8 cellular contexts compared by ENCODE assay signal in the genomic region with DNA sequence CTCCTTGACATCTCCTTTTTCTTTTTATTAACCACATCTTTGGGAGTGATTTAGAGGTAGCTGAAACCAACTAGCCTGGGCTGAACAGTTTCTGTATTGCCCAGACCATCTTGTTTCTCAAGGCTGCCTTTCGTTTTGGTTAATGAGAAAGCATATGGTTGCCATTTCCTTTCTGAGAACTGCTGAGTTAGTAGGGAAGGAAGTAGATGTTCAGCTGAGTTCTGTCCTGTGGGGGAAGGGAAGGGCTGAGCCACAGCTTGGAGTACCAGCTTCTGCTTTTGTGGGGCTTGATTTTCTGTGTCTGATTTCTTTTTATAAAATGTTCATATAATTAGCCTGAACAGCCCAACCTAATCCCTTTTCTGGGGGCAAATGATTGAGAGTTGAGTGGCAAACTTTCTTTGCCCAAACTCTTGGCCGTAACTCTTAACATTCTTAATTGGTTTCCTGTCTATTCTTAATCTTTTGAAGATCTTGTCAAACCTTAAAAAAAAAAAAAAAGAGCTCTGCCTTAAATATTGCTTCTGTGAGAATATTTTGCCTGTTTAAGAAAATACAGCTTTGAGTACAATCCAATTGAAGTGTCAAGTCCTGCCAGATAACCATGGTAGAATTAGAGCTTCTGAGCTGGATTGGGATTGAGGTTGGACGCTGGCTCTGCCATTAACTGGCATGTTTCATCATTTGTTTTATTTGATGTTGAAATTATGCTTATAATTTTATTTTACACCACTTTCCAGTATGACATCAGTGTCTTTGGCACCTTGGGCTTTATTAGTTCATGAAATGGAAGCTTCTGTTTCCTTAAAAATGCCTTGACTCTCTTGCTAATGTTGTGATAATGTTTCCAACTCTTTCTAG. TPM values are rescaled to one million over a fixed set of nuclear protein-coding genes. Genes with fewer than 3 reads are reported as not detected.
DNase-seq lines count a peak whose midpoint lies in the region; ATAC-seq and TF ChIP-seq lines count a peak whose summit lies in the region.

No MANE protein-coding gene starts in this region.

- no peaks in the 10 kb centered on the region for H3K36me3 ChIP-seq in lower lobe of right lung
- no peaks in the 10 kb centered on the region for H3K36me3 ChIP-seq in prostate gland

- peak overlapping the region; percentile 99 for H3K27ac Mint-ChIP-seq in activated naive CD8-positive, alpha-beta T cell treated with anti-CD3 and anti-CD28 coated beads for 36 hours

- H3K4me1 ChIP-seq in lower lobe of right lung (peaks cover 42% of the 10 kb centered on the region), prostate gland (replicated peaks) (no peaks in the 10 kb centered on the region)

- peaks cover 30% of the 10 kb centered on the region for H3K4me1 Mint-ChIP-seq in activated naive CD8-positive, alpha-beta T cell treated with anti-CD3 and anti-CD28 coated beads for 36 hours

- no peak for TF ChIP-seq CTCF in lower lobe of right lung (IDR thresholded peaks at IDR 0.05)
- TF ChIP-seq CTCF in prostate gland (IDR thresholded peaks at IDR 0.05): no peak

- H3K27me3 ChIP-seq in lower lobe of right lung (ENCODE audit: low read depth): no peaks in the 10 kb centered on the region
- H3K27me3 ChIP-seq in prostate gland (replicated peaks; ENCODE audit: insufficient read depth): no peaks in the 10 kb centered on the region

- DNase-seq in activated naive CD8-positive, alpha-beta T cell treated with anti-CD3 and anti-CD28 coated beads for 36 hours: peak; percentile 57
- DNase-seq in lower lobe of right lung (peak; percentile 68), DMS79 (lab: John Stamatoyannopoulos, UW) (no peak), prostate gland (ENCODE audit: low spot score) (no peak)
- DNase-seq in stimulated activated naive CD4-positive, alpha-beta T cell (lab: John Stamatoyannopoulos, UW): peak; percentile 15 to 85 (median 68)

- H3K9me3 ChIP-seq in lower lobe of right lung: no peaks in the 10 kb centered on the region
- no peaks in the 10 kb centered on the region for H3K9me3 ChIP-seq in prostate gland

- peak overlapping the region; percentile 91 for H3K4me3 Mint-ChIP-seq in activated naive CD8-positive, alpha-beta T cell treated with anti-CD3 and anti-CD28 coated beads for 36 hours

- intact Hi-C loops in lower lobe of right lung (cut with DNase I): no loop called here
- intact Hi-C loops in prostate gland (cut with DNase I): no loop called here

- H3K27me3 Mint-ChIP-seq in activated naive CD8-positive, alpha-beta T cell treated with anti-CD3 and anti-CD28 coated beads for 36 hours: no peaks in the 10 kb centered on the region

- H3K27ac ChIP-seq in lower lobe of right lung (peak overlapping the region; percentile 97), prostate gland (no peak overlapping the region)

- H3K4me3 ChIP-seq in lower lobe of right lung (no peak overlapping the region), prostate gland (no peak overlapping the region)

- peaks cover 20% of the 10 kb centered on the region for H3K36me3 Mint-ChIP-seq in activated naive CD8-positive, alpha-beta T cell treated with anti-CD3 and anti-CD28 coated beads for 36 hours

- peak; percentile 31; the same call in 1 of the 2 replicates for TF ChIP-seq POLR2A in Raji (IDR thresholded peaks at IDR 0.05; ENCODE audit: insufficient read depth, low read depth, low read length)
- TF ChIP-seq POLR2A in prostate gland (IDR thresholded peaks at IDR 0.05): no peak

- ATAC-seq in GM18868 (IDR thresholded peaks at IDR 0.05; ENCODE audit: unreplicated experiment) (peak; percentile 53), HG02885 (IDR thresholded peaks at IDR 0.05; ENCODE audit: poor library complexity, unreplicated experiment) (peak; percentile 55), lower lobe of right lung (peak in 1 of 2 donors; percentile 5)

- 69% methylated on average over 3 of the region's 3 CpGs for WGBS in prostate gland

- H3K9me3 Mint-ChIP-seq in activated naive CD8-positive, alpha-beta T cell treated with anti-CD3 and anti-CD28 coated beads for 36 hours: peaks cover 3% of the 10 kb centered on the region

RNA-seq across cellular contexts. Expression of a gene that starts 1.9 kb away (rescaled TPM):
- 10 to 100 TPM; 41.1 to 42.1 TPM for total RNA-seq in activated naive CD8-positive, alpha-beta T cell treated with anti-CD3 and anti-CD28 coated beads for 36 hours
- 48.6 TPM for total RNA-seq in lower lobe of right lung
- 10 to 100 TPM in 1 of 2 donors, 1 to 10 TPM in 1; 3.8 to 28.3 TPM for total RNA-seq in prostate gland

Comparison
In these comparisons a context has a peak if more than half of its experiments do, and no peak if none do; other contexts are left out.
1. DNase-seq: peak in activated naive CD8-positive, alpha-beta T cell treated with anti-CD3 and anti-CD28 coated beads for 36 hours (single experiment), lower lobe of right lung (single experiment) and stimulated activated naive CD4-positive, alpha-beta T cell (6 of 6); none in DMS79 (single experiment) and prostate gland (single experiment).